12 cellular contexts compared by ENCODE assay signal in genomic region chr7:17725761-17726160, GRCh38.
"Had no signal": no experiment of that assay in that cellular context is flagged by ENCODE, and none has a peak within 500 bp of the region (broad histone marks: within the 10 kb centered on the region; RNA-seq: fewer than 3 reads in every experiment).

No MANE protein-coding gene starts in this region.

- ATAC-seq: activated CD4-positive, CD25-positive, alpha-beta regulatory T cell treated with anti-CD3 and anti-CD28 coated beads, Interleukin-2, amount 50 U/mL, for 24 hours; left ventricle myocardium superior; right cardiac atrium; stimulated activated naive B cell treated with anti-CD40 and anti-IgM and Interleukin-4, amounts not matched to agents 10 μg/mL and 1 μg/mL and 100 μg/mL, for 72 hours had no signal

- H3K4me1 ChIP-seq: breast epithelium, upper lobe of left lung had no signal

- H3K36me3 ChIP-seq: breast epithelium, esophagus muscularis mucosa, upper lobe of left lung had no signal

- H3K27me3 ChIP-seq: breast epithelium, esophagus muscularis mucosa, upper lobe of left lung had no signal

- H3K27ac ChIP-seq: breast epithelium, esophagus muscularis mucosa, upper lobe of left lung had no signal

- DNase-seq: activated effector memory CD4-positive, alpha-beta T cell treated with Interleukin-2 at 50 U/mL for 16 hours; activated T-cell treated with anti-CD3 and anti-CD28 coated beads, Interleukin-2, amount 50 U/mL, for 1 hour; kidney; left ventricle myocardium superior; posterior cingulate gyrus; right cardiac atrium; stimulated activated CD4-positive, alpha-beta T cell treated with anti-CD3 and anti-CD28 coated beads, Interleukin-2, amount 100 ng/mL, for 24 hours; stimulated activated naive B cell treated with anti-CD40 and anti-IgM and Interleukin-4, amounts not matched to agents 10 μg/mL and 1 μg/mL and 100 μg/mL, for 72 hours had no signal

- H3K4me3 ChIP-seq: breast epithelium, esophagus muscularis mucosa, upper lobe of left lung had no signal

- H3K9me3 ChIP-seq: breast epithelium, esophagus muscularis mucosa, upper lobe of left lung had no signal
